In genomic region chr13:109372666-109373065, GRCh38 we compare ENCODE assay signal across 1 cellular context.
TF ChIP-seq lines count a peak whose summit lies in the region.

No MANE protein-coding gene starts in this region.

TF ChIP-seq in GM23338, 12 proteins besides CTCF, POLR2A, EP300 and RAD21 (continued from another document):
- TF ChIP-seq ETS1 (IDR thresholded peaks at IDR 0.05) (no peak), STAT1 (IDR thresholded peaks at IDR 0.05; ENCODE audit: unreplicated experiment) (no peak), POLR2AphosphoS5 (IDR thresholded peaks at IDR 0.05; ENCODE audit: low read depth) (no peak), NANOG (IDR thresholded peaks at IDR 0.05; ENCODE audit: borderline replicate concordance) (no peak), ZNF114 (CRISPR knock-in tag; IDR thresholded peaks at IDR 0.05) (no peak), ZNF462 (CRISPR knock-in tag; IDR thresholded peaks at IDR 0.05) (no peak), CREB1 (CRISPR knock-in tag; IDR thresholded peaks at IDR 0.05; ENCODE audit: low read depth) (no peak), JUNB (IDR thresholded peaks at IDR 0.05; ENCODE audit: unreplicated experiment) (no peak), EZH2phosphoT487 (IDR thresholded peaks at IDR 0.05; ENCODE audit: unreplicated experiment) (no peak), ZNF331 (CRISPR knock-in tag; IDR thresholded peaks at IDR 0.05; ENCODE audit: low read depth) (no peak)
TF ChIP-seq in GM23338: peak in this region for 0.
